20 cellular contexts compared by ENCODE assay signal in genomic region chr19:57305056-57305455, GRCh38. TPM values are rescaled to one million over a fixed set of nuclear protein-coding genes. Genes with fewer than 3 reads are reported as not detected.
DNase-seq lines count a peak whose midpoint lies in the region; ATAC-seq, FAIRE-seq and TF ChIP-seq lines count a peak whose summit lies in the region.
"Had no signal": no experiment of that assay in that cellular context is flagged by ENCODE, and none has a peak within 500 bp of the region (broad histone marks: within the 10 kb centered on the region; RNA-seq: fewer than 3 reads in every experiment).

No MANE protein-coding gene starts in this region.

- no peak for TF ChIP-seq CTCF in RWPE1 (conservative IDR thresholded peaks at IDR 0.05; ENCODE audit: low read depth)
- no peak for TF ChIP-seq CTCF in astrocyte (IDR thresholded peaks at IDR 0.05; ENCODE audit: insufficient read depth, low read depth, low read length)
- TF ChIP-seq CTCF in epithelial cell of esophagus (IDR thresholded peaks at IDR 0.05; ENCODE audit: insufficient read depth, low read depth, low read length, missing control alignments), result no peak
- TF ChIP-seq CTCF in nephron progenitor cell (IDR thresholded peaks at IDR 0.05), result no peak
- TF ChIP-seq CTCF in heart right ventricle (IDR thresholded peaks at IDR 0.05), result no peak

- 33 to 73% methylated on average over 1 of the region's 1 CpG for WGBS in heart right ventricle, 2 donors

- ATAC-seq in heart right ventricle, result no peak
- ATAC-seq: HCT116 had no signal

- H3K9me3 Mint-ChIP-seq in astrocyte (ENCODE audit: unreplicated experiment) (no peaks in the 10 kb centered on the region), nephron progenitor cell (peaks cover 19% of the 10 kb centered on the region)

- peaks cover 34% of the 10 kb centered on the region for H3K79me2 ChIP-seq in astrocyte (ENCODE audit: insufficient read depth, low read length)

- H3K36me3 ChIP-seq in astrocyte (ENCODE audit: insufficient read depth, low read length) (peaks cover 11% of the 10 kb centered on the region), heart right ventricle (peaks cover 0 to 49% (median 10%) of the 10 kb centered on the region in 9 donors)
- H3K36me3 ChIP-seq in effector memory CD4-positive, alpha-beta T cell (ENCODE audit: control insufficient read depth, insufficient read depth, low read length), result peaks cover 4% of the 10 kb centered on the region

- H3K27me3 Mint-ChIP-seq in astrocyte (ENCODE audit: low read depth, unreplicated experiment) (no peaks in the 10 kb centered on the region), nephron progenitor cell (ENCODE audit: low read depth, poor library complexity) (peaks cover 6% of the 10 kb centered on the region)
- H3K27me3 Mint-ChIP-seq: IgD-negative memory B cell had no signal

- CTCF ChIA-PET in RWPE1 (lab: Yijun Ruan, JAX), result interaction anchor here (0.6 kb wide), 1 partner anchor 10 kb away, joined by 9 read pairs; no protein-coding TSS in a partner anchor

- H3K4me1 Mint-ChIP-seq in astrocyte (ENCODE audit: low read depth, unreplicated experiment) (peaks cover 24% of the 10 kb centered on the region), nephron progenitor cell (no peaks in the 10 kb centered on the region)

- H3K36me3 Mint-ChIP-seq in astrocyte (ENCODE audit: low read depth, unreplicated experiment), result peaks cover 15% of the 10 kb centered on the region
- H3K36me3 Mint-ChIP-seq in nephron progenitor cell (ENCODE audit: low read depth), result peaks cover 28% of the 10 kb centered on the region

- H3K27ac Mint-ChIP-seq in astrocyte (ENCODE audit: unreplicated experiment), result peak overlapping the region; percentile 13
- peak overlapping the region; percentile 51 for H3K27ac Mint-ChIP-seq in nephron progenitor cell
- H3K27ac Mint-ChIP-seq: IgD-negative memory B cell had no signal

- peak; percentile 45 for DNase-seq in RWPE1 (ENCODE audit: low spot score)
- DNase-seq in astrocyte (ENCODE audit: low read depth), result peak; percentile 69
- DNase-seq in epithelial cell of esophagus (ENCODE audit: low read depth), result peak; percentile 85
- DNase-seq in nephron progenitor cell, result no peak
- DNase-seq in effector memory CD4-positive, alpha-beta T cell, result no peak
- no peak for DNase-seq in DMS153 (lab: John Stamatoyannopoulos, UW)
- no peak for DNase-seq in heart right ventricle
- DNase-seq: BE2C, EL, GF-D8, MV-4-11, NCI-H1105 treated with DMSO at 0.1 percent for 48 hours, NCI-H2029 treated with DMSO at 0.1 percent for 48 hours, NCI-H446, NCI-H526 treated with DMSO at 0.1 percent for 48 hours, SHP77 had no signal

- no peak overlapping the region for H2AFZ ChIP-seq in astrocyte (ENCODE audit: low read depth, low read length)

- H3K27me3 ChIP-seq in astrocyte (ENCODE audit: insufficient read depth, low read length), result no peaks in the 10 kb centered on the region
- no peaks in the 10 kb centered on the region for H3K27me3 ChIP-seq in effector memory CD4-positive, alpha-beta T cell (replicated peaks; ENCODE audit: control insufficient read depth, insufficient read depth, low read length, poor library complexity, severe bottlenecking)
- H3K27me3 ChIP-seq in heart right ventricle, result no peaks in the 10 kb centered on the region
- H3K27me3 ChIP-seq: BE2C had no signal

- H3K4me3 Mint-ChIP-seq in astrocyte (ENCODE audit: unreplicated experiment) (no peak overlapping the region), nephron progenitor cell (no peak overlapping the region)

- H3K9me3 ChIP-seq in astrocyte (ENCODE audit: insufficient read depth, low read depth, low read length), result peaks cover 13% of the 10 kb centered on the region
- no peaks in the 10 kb centered on the region for H3K9me3 ChIP-seq in effector memory CD4-positive, alpha-beta T cell (ENCODE audit: control insufficient read depth, low read length)
- peaks cover 0 to 12% (median 0%) of the 10 kb centered on the region in 11 donors for H3K9me3 ChIP-seq in heart right ventricle
- H3K9me3 ChIP-seq: BE2C had no signal

- POLR2A ChIA-PET in RWPE1 (lab: Yijun Ruan, JAX; ENCODE audit: low non-redundant PET), result no interaction called here

- H4K20me1 ChIP-seq in astrocyte (ENCODE audit: insufficient read depth, low read length), result peaks cover 35% of the 10 kb centered on the region

- H3K4me1 ChIP-seq in astrocyte (ENCODE audit: insufficient read depth, low read length) (peaks cover 20% of the 10 kb centered on the region), heart right ventricle (peaks cover 0 to 22% (median 13%) of the 10 kb centered on the region in 9 donors)
- no peaks in the 10 kb centered on the region for H3K4me1 ChIP-seq in effector memory CD4-positive, alpha-beta T cell (ENCODE audit: control insufficient read depth, insufficient read depth, low read length, poor library complexity, severe bottlenecking)

- H3K9ac ChIP-seq in astrocyte (ENCODE audit: low read length), result no peak overlapping the region

- H3K27ac ChIP-seq in RWPE1, result peak overlapping the region; percentile 81
- no peak overlapping the region for H3K27ac ChIP-seq in astrocyte (ENCODE audit: low read depth, low read length)
- no peak overlapping the region for H3K27ac ChIP-seq in effector memory CD4-positive, alpha-beta T cell (ENCODE audit: insufficient read depth, low read length, poor library complexity, severe bottlenecking)
- H3K27ac ChIP-seq in heart right ventricle, result no peak overlapping the region

- no peak overlapping the region for H3K4me2 ChIP-seq in astrocyte (ENCODE audit: low read length)

- intact Hi-C loops in heart right ventricle (cut with DNase I), result no loop called here

- no peak overlapping the region for H3K4me3 ChIP-seq in astrocyte (ENCODE audit: insufficient read depth, low read depth, low read length)
- H3K4me3 ChIP-seq in epithelial cell of esophagus (ENCODE audit: low read length), result no peak overlapping the region
- no peak overlapping the region for H3K4me3 ChIP-seq in effector memory CD4-positive, alpha-beta T cell (ENCODE audit: insufficient read depth, low read depth, low read length, poor library complexity, severe bottlenecking)
- no peak overlapping the region for H3K4me3 ChIP-seq in heart right ventricle

- no peak for FAIRE-seq in astrocyte (lab: Jason Lieb, UNC)
- FAIRE-seq: D721Med, H1 had no signal

RNA-seq across cellular contexts. Expression of gene ZNF543, which starts 15.2 kb away (rescaled TPM):
- 8.7 and 9.5 TPM in 2 replicates for total RNA-seq in astrocyte
- total RNA-seq in heart right ventricle, result 1 to 10 TPM; 5.5 to 9.2 (median 7.0) TPM
- 1 to 10 TPM in 1 of 2 donors, under 1 TPM in 1; 0.86 to 2.1 TPM for polyA plus RNA-seq in heart right ventricle

RNA-seq across cellular contexts. Expression of gene ZNF460, which starts 24.8 kb away (rescaled TPM):
- total RNA-seq in astrocyte (87.2 and 105 TPM in 2 replicates), heart right ventricle (10 to 100 TPM; 22.9 to 50.3 (median 41.1) TPM)
- polyA plus RNA-seq in heart right ventricle, result 1 to 10 TPM in 1 of 2 donors, under 1 TPM in 1; 0.42 to 4.7 TPM

RNA-seq across cellular contexts. Expression of gene ZNF304, which starts 46.0 kb away (rescaled TPM):
- 11.5 and 12.2 TPM in 2 replicates for total RNA-seq in astrocyte
- 10 to 100 TPM in 8 of 10 donors, 1 to 10 TPM in 2; 8.0 to 15.7 (median 11.4) TPM for total RNA-seq in heart right ventricle
- polyA plus RNA-seq in heart right ventricle, result 1 to 10 TPM; 3.4 to 3.7 TPM

RNA-seq across cellular contexts. Expression of gene TRAPPC2B, which starts 58.3 kb away (rescaled TPM):
- total RNA-seq in astrocyte (9.2 and 11.6 TPM in 2 replicates), heart right ventricle (10 to 100 TPM in 7 of 10 donors, 1 to 10 TPM in 3; 8.1 to 18.8 (median 11.4) TPM)
- polyA plus RNA-seq in heart right ventricle, result 10 to 100 TPM; 31.8 to 37.5 TPM

RNA-seq across cellular contexts. Expression of gene ZNF547, which starts 58.3 kb away (rescaled TPM):
- total RNA-seq in astrocyte, result 3.6 and 4.1 TPM in 2 replicates
- total RNA-seq in heart right ventricle, result 1 to 10 TPM; 2.0 to 4.2 (median 2.8) TPM
- 1 to 10 TPM; 1.4 to 4.2 TPM for polyA plus RNA-seq in heart right ventricle

Comparison
In these comparisons a context has a peak if more than half of its experiments do, and no peak if none do; other contexts are left out.
1. DNase-seq: peak in RWPE1 (single experiment), astrocyte (single experiment) and epithelial cell of esophagus (single experiment); none in nephron progenitor cell (single experiment), effector memory CD4-positive, alpha-beta T cell (0 of 3), DMS153 (single experiment) and heart right ventricle (0 of 2).